ENCODE assay signal across 9 cellular contexts in the genomic region with DNA sequence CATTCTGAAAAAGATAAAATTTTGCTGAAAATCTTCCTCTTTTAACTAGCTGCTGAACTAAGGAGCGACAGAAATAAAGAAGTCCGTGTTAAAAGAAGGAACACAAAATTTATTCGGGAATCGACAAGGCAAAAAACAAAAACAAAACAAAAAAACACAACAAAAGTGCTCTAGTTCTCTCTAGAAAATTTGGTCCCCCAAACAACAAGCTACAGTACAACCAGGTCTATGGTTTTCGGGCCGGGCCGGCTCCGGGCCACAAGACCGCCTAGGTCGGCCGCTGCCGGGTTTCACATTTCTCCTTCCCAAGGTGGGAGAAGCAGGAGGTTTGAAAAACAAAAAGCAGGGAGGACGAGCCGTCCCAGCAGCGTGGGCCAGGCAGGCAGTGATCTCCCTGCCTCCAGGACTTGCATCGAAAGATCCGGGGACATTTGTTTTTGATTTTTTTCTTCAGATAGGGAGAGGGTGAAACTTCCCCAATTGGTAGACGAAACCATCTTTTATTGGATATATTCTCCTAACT. TPM values are rescaled to one million over a fixed set of nuclear protein-coding genes. Genes with fewer than 3 reads are reported as not detected.
A peak's percentile ranks its signal among the peaks of the same experiment; 100 is the strongest.
DNase-seq lines count a peak whose midpoint lies in the region; ATAC-seq and TF ChIP-seq lines count a peak whose summit lies in the region.
"Had no signal": no experiment of that assay in that cellular context is flagged by ENCODE, and none has a peak within 500 bp of the region (broad histone marks: within the 10 kb centered on the region; RNA-seq: fewer than 3 reads in every experiment).

No MANE protein-coding gene starts in this region.

- TF ChIP-seq EP300 in SK-N-SH (IDR thresholded peaks at IDR 0.05; ENCODE audit: borderline replicate concordance in 1 of 2, low read depth in 1 of 2, low read length in 1 of 2): no peak

- WGBS in SK-N-SH (ENCODE audit: low lambda C conversion rate): 14% methylated on average over 18 of the region's 18 CpGs

- TF ChIP-seq CTCF in SK-N-SH (IDR thresholded peaks at IDR 0.05): no peak
- no peak for TF ChIP-seq CTCF in foreskin fibroblast (IDR thresholded peaks at IDR 0.05; ENCODE audit: low read depth, low read length)
- no peak for TF ChIP-seq CTCF in GM13976 (IDR thresholded peaks at IDR 0.05; ENCODE audit: borderline replicate concordance, control extremely low read depth, extremely low read depth, insufficient read depth, missing control alignments)

- TF ChIP-seq RAD21 in SK-N-SH (IDR thresholded peaks at IDR 0.05; ENCODE audit: low read length): no peak

- no peak overlapping the region for H3K4me2 ChIP-seq in SK-N-SH

- H3K27ac ChIP-seq in SK-N-SH (ENCODE audit: low read depth in 2 of 2, low read length in 1 of 2): no peak overlapping the region

- peaks cover 5% of the 10 kb centered on the region for H3F3A ChIP-seq in SK-N-SH (replicated peaks; ENCODE audit: insufficient read depth)

- intact Hi-C loops in posterior vena cava (cut with DNase I): no loop called here

- no peak overlapping the region for H3K27ac Mint-ChIP-seq in T-cell

- peaks cover 12% of the 10 kb centered on the region for H4K20me1 ChIP-seq in SK-N-SH (ENCODE audit: insufficient read depth)

- no peaks in the 10 kb centered on the region for H3K36me3 ChIP-seq in SK-N-SH (replicated peaks in 1 of 2; ENCODE audit: control insufficient read depth in 1 of 2, insufficient read depth in 2 of 2, low read length in 1 of 2)

- no peaks in the 10 kb centered on the region for H3K9me2 ChIP-seq in SK-N-SH

- H3K36me3 Mint-ChIP-seq in T-cell: no peaks in the 10 kb centered on the region

- H3K4me3 Mint-ChIP-seq in T-cell: peak overlapping the region; percentile 45 to 98 (median 55)

- H3K4me1 Mint-ChIP-seq in T-cell: peaks cover 28 to 49% (median 30%) of the 10 kb centered on the region in 3 donors

- DNase-seq in SK-N-SH (peak; percentile 45), T-cell (no peak), foreskin fibroblast (no peak), posterior vena cava (ENCODE audit: low spot score) (peak; percentile 53), DMS 273 treated with DMSO at 0.1 percent for 48 hours (lab: John Stamatoyannopoulos, UW) (no peak), GM13976 (ENCODE audit: low spot score) (no peak)
- DNase-seq: NCI-H774 had no signal

- peaks cover 0 to 5% of the 10 kb centered on the region in 2 experiments; a peak in 2 of 4 replicates for H3K4me1 ChIP-seq in SK-N-SH (ENCODE audit: control insufficient read depth in 1 of 2, insufficient read depth in 2 of 2, low read depth in 1 of 2, low read length in 1 of 2)

- peaks cover 97% of the 10 kb centered on the region for H3K27me3 ChIP-seq in SK-N-SH (ENCODE audit: insufficient read depth)

- no peak overlapping the region for H3K9ac ChIP-seq in SK-N-SH

- POLR2A ChIA-PET in SK-N-SH (lab: Yijun Ruan, JAX): no interaction called here
- POLR2A ChIA-PET in T-cell (lab: Charles Lee): no interaction called here

- no peak overlapping the region for H2AFZ ChIP-seq in SK-N-SH (ENCODE audit: low read depth)

- ATAC-seq in SK-N-SH treated with all-trans-retinoic acid at 6 μM for 48 hours (no peak), T-cell (replicated peaks in 1 of 4) (no peak), GM21576 (IDR thresholded peaks at IDR 0.05; ENCODE audit: unreplicated experiment) (no peak)

- no peaks in the 10 kb centered on the region for H3K9me3 ChIP-seq in SK-N-SH

- H3K9me3 Mint-ChIP-seq in T-cell: no peaks in the 10 kb centered on the region

- CTCF ChIA-PET in SK-N-SH (lab: Yijun Ruan, JAX) (interaction anchor here (0.8 to 11.9 kb wide), 4 partner anchors 8 to 307 kb away, joined by 3 to 100 read pairs (median 4); no protein-coding TSS in a partner anchor), T-cell (lab: Charles Lee) (interaction anchor here (0.6 to 0.8 kb wide), 3 partner anchors 8 to 157 kb away, joined by 3 to 5 read pairs (median 4); no protein-coding TSS in a partner anchor)

- in situ Hi-C loops in GM13976 (cut with MboI; ENCODE audit: low sequenced_read_pairs, unreplicated experiment): no loop called here

- H3K4me3 ChIP-seq in SK-N-SH (ENCODE audit: low read depth in 2 of 2, low read length in 1 of 2) (no peak overlapping the region), foreskin fibroblast (ENCODE audit: low read depth in 1 of 2, low read length in 2 of 2) (peak overlapping the region; percentile 56 to 57)

- H3K79me2 ChIP-seq in SK-N-SH (ENCODE audit: insufficient read depth): no peaks in the 10 kb centered on the region

- peaks cover 63 to 85% of the 10 kb centered on the region in 2 donors for H3K27me3 Mint-ChIP-seq in T-cell

TF ChIP-seq in SK-N-SH, 30 proteins besides CTCF, POLR2A, EP300 and RAD21:
- TF ChIP-seq EZH2phosphoT487 (IDR thresholded peaks at IDR 0.05; ENCODE audit: borderline replicate concordance, low read depth) (peak; percentile 99), RXRA (IDR thresholded peaks at IDR 0.05; ENCODE audit: borderline replicate concordance, low read depth) (no peak)
TF ChIP-seq in SK-N-SH: peak in this region for 1.

TF ChIP-seq in SK-N-SH treated with all-trans-retinoic acid at 6 μM for 48 hours, 23 proteins besides CTCF, POLR2A, EP300 and RAD21 (continues in another document):
- TF ChIP-seq BACH2 (CRISPR knock-in tag; IDR thresholded peaks at IDR 0.05; ENCODE audit: borderline replicate concordance) (no peak), CSDC2 (CRISPR knock-in tag; IDR thresholded peaks at IDR 0.05) (no peak), RARB (CRISPR knock-in tag; IDR thresholded peaks at IDR 0.05) (no peak), ZFP3 (CRISPR knock-in tag; IDR thresholded peaks at IDR 0.05) (no peak), TOX (CRISPR knock-in tag; IDR thresholded peaks at IDR 0.05; ENCODE audit: borderline replicate concordance) (no peak), POU6F1 (CRISPR knock-in tag; IDR thresholded peaks at IDR 0.05; ENCODE audit: borderline replicate concordance, low read depth) (no peak), CREB5 (CRISPR knock-in tag; IDR thresholded peaks at IDR 0.05; ENCODE audit: low read depth) (no peak), ZNF8 (CRISPR knock-in tag; IDR thresholded peaks at IDR 0.05) (no peak), ZC3H10 (CRISPR knock-in tag; IDR thresholded peaks at IDR 0.05) (no peak), ARNTL (CRISPR knock-in tag; IDR thresholded peaks at IDR 0.05; ENCODE audit: borderline replicate concordance, low read depth) (no peak), TCF4 (CRISPR knock-in tag; IDR thresholded peaks at IDR 0.05; ENCODE audit: borderline replicate concordance) (no peak), PPARA (CRISPR knock-in tag; IDR thresholded peaks at IDR 0.05; ENCODE audit: borderline replicate concordance) (no peak), ZNF565 (CRISPR knock-in tag; conservative IDR thresholded peaks at IDR 0.05; ENCODE audit: low read depth) (no peak)
- TF ChIP-seq, protein P1, sequence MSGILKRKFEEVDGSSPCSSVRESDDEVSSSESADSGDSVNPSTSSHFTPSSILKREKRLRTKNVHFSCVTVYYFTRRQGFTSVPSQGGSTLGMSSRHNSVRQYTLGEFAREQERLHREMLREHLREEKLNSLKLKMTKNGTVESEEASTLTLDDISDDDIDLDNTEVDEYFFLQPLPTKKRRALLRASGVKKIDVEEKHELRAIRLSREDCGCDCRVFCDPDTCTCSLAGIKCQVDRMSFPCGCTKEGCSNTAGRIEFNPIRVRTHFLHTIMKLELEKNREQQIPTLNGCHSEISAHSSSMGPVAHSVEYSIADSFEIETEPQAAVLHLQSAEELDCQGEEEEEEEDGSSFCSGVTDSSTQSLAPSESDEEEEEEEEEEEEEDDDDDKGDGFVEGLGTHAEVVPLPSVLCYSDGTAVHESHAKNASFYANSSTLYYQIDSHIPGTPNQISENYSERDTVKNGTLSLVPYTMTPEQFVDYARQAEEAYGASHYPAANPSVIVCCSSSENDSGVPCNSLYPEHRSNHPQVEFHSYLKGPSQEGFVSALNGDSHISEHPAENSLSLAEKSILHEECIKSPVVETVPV (CRISPR knock-in tag; IDR thresholded peaks at IDR 0.05): no peak

RNA-seq across cellular contexts. Expression of gene FOXL2, which starts 2.7 kb away (rescaled TPM):
- not detected in 2 replicates for polyA plus RNA-seq in SK-N-SH (2012; rRNA removed)
- polyA plus RNA-seq in SK-N-SH (2012; cell fraction: cytosol; rRNA removed): not detected in 2 replicates
- 0.02 TPM in 1 of 2 replicates, not detected in the other for polyA plus RNA-seq in SK-N-SH (2012; cell fraction: nucleus; rRNA removed)
- total RNA-seq in T-cell (not detected), posterior vena cava (not detected)

RNA-seq across cellular contexts. Expression of gene FOXL2NB, which starts 2.8 kb away (rescaled TPM):
- not detected in 2 replicates for polyA plus RNA-seq in SK-N-SH (2012; rRNA removed)
- polyA plus RNA-seq in SK-N-SH (2012; cell fraction: cytosol; rRNA removed): 0.01 TPM in 1 of 2 replicates, not detected in the other
- 0.04 TPM in 1 of 2 replicates, not detected in the other for polyA plus RNA-seq in SK-N-SH (2012; cell fraction: nucleus; rRNA removed)
- total RNA-seq in T-cell (under 1 TPM in 1 of 5 donors, not detected in 4; 0.06 TPM), posterior vena cava (not detected)

Comparison
In these comparisons a context has a peak if more than half of its experiments do, and no peak if none do; other contexts are left out.
1. DNase-seq: peak in SK-N-SH (single experiment) and posterior vena cava (single experiment); none in T-cell (0 of 34), foreskin fibroblast (0 of 2), DMS 273 treated with DMSO at 0.1 percent for 48 hours (single experiment) and GM13976 (single experiment).
2. H3K4me3 ChIP-seq: peak in foreskin fibroblast (2 of 2); none in SK-N-SH (0 of 2).